Comparison of ENCODE assay signal across 12 cellular contexts in the genomic region with DNA sequence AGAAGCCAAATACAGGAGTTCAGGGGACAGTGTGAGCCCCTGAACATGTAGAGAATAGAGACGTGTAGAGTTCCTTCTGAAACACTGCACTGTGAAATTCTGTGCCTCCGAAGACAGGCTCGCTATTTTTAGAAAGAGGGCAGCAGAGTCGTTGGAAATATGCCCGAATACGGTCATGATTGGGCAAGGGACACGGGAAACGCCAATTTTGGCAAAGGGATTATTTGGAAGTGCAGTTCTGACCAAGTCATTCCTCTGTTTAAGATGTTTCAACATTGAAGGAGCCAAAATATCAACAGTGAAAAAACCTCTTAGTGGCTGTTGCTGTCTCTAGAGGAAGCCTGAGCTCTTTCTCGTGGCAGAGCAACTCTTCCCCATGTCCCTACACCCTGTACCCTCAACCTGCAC. TPM values are rescaled to one million over a fixed set of nuclear protein-coding genes. Genes with fewer than 3 reads are reported as not detected.
DNase-seq lines count a peak whose midpoint lies in the region; ATAC-seq and TF ChIP-seq lines count a peak whose summit lies in the region.
"Had no signal": no experiment of that assay in that cellular context is flagged by ENCODE, and none has a peak within 500 bp of the region (broad histone marks: within the 10 kb centered on the region; RNA-seq: fewer than 3 reads in every experiment).

No MANE protein-coding gene starts in this region.

- CTCF ChIA-PET in T-cell (lab: Charles Lee), result interaction anchor here in 1 of 2 donors (0.8 kb wide), 1 partner anchor 11 kb away, joined by 3 read pairs; no protein-coding TSS in a partner anchor

- H3K9me3 ChIP-seq in cardiac muscle cell (ENCODE audit: low read depth), result no peaks in the 10 kb centered on the region

- peaks cover 0 to 10% of the 10 kb centered on the region in 2 donors for H3K27me3 Mint-ChIP-seq in T-cell

- peaks cover 25 to 29% (median 27%) of the 10 kb centered on the region in 3 donors for H3K4me1 Mint-ChIP-seq in T-cell

- H3K36me3 Mint-ChIP-seq in T-cell, result no peaks in the 10 kb centered on the region

- H3K4me3 Mint-ChIP-seq in T-cell, result no peak overlapping the region

- H3K27me3 ChIP-seq in cardiac muscle cell (no peaks in the 10 kb centered on the region), rectal smooth muscle tissue (ENCODE audit: control insufficient read depth, insufficient read depth, low read length) (peaks cover 3% of the 10 kb centered on the region)

- TF ChIP-seq CTCF in cardiac muscle cell (IDR thresholded peaks at IDR 0.05; ENCODE audit: low read depth, low read length), result peak; percentile 18

- peak overlapping the region; percentile 78 to 97 for H3K27ac Mint-ChIP-seq in T-cell
- H3K27ac Mint-ChIP-seq: activated T-cell treated with anti-CD3 and anti-CD28 coated beads, Interleukin-2, amount 50 U/mL, for 72 hours had no signal

- POLR2A ChIA-PET in T-cell (lab: Charles Lee), result no interaction called here

- H3K36me3 ChIP-seq in cardiac muscle cell (no peaks in the 10 kb centered on the region), rectal smooth muscle tissue (ENCODE audit: control insufficient read depth, insufficient read depth, low read length) (no peaks in the 10 kb centered on the region)

- H3K9me3 Mint-ChIP-seq in T-cell, result peaks cover 0 to 2% (median 0%) of the 10 kb centered on the region in 3 donors
- H3K9me3 Mint-ChIP-seq: activated T-cell treated with anti-CD3 and anti-CD28 coated beads, Interleukin-2, amount 50 U/mL, for 72 hours had no signal

- H3K4me1 ChIP-seq in cardiac muscle cell (ENCODE audit: low read depth) (peaks cover 26% of the 10 kb centered on the region), rectal smooth muscle tissue (ENCODE audit: control insufficient read depth, insufficient read depth, low read length) (peaks cover 18% of the 10 kb centered on the region)

- peak; percentile 56 for DNase-seq in Ammon's horn (ENCODE audit: low spot score)
- no peak for DNase-seq in T-cell
- peak; percentile 67 to 93 for DNase-seq in cardiac muscle cell (ENCODE audit: low read depth in 1 of 2, low spot score in 1 of 2)
- no peak for DNase-seq in DMS53 treated with DMSO at 0.1 percent for 48 hours (lab: John Stamatoyannopoulos, UW; ENCODE audit: unreplicated experiment)
- DNase-seq: activated T-cell treated with anti-CD3 and anti-CD28 coated beads, Interleukin-2, amount 50 U/mL, for 72 hours; foreskin melanocyte; NCI-H2107 had no signal

- peak overlapping the region; percentile 98 for H3K27ac ChIP-seq in cardiac muscle cell
- H3K27ac ChIP-seq in rectal smooth muscle tissue (ENCODE audit: low read depth, low read length), result peak overlapping the region; percentile 96
- H3K27ac ChIP-seq: SK-N-MC had no signal

- H3K4me3 ChIP-seq in cardiac muscle cell (no peak overlapping the region), rectal smooth muscle tissue (ENCODE audit: low read length) (peak overlapping the region; percentile 19)
- H3K4me3 ChIP-seq: SK-N-MC had no signal

- H3K9ac ChIP-seq in rectal smooth muscle tissue (ENCODE audit: low read length), result no peak overlapping the region

- no peak for ATAC-seq in T-cell (replicated peaks in 1 of 4)
- no peak for ATAC-seq in GM19395 (IDR thresholded peaks at IDR 0.05; ENCODE audit: unreplicated experiment)
- ATAC-seq in HG03108 (IDR thresholded peaks at IDR 0.05; ENCODE audit: unreplicated experiment), result no peak
- ATAC-seq in HG03565 (IDR thresholded peaks at IDR 0.05; ENCODE audit: unreplicated experiment), result no peak
- ATAC-seq: activated T-cell treated with anti-CD3 and anti-CD28 coated beads, Interleukin-2, amount 50 U/mL, for 72 hours had no signal

RNA-seq across cellular contexts. Expression of a gene that starts 9.5 kb away (rescaled TPM):
- total RNA-seq in T-cell, result 10 to 100 TPM; 41.2 to 92.0 (median 87.1) TPM
- 62.5 and 89.9 TPM in 2 replicates for total RNA-seq in cardiac muscle cell
- 40.9 and 46.8 TPM in 2 replicates for polyA plus RNA-seq in cardiac muscle cell

RNA-seq across cellular contexts. Expression of a gene that starts 37.6 kb away (rescaled TPM):
- total RNA-seq in T-cell (10 to 100 TPM in 2 of 5 donors, 1 to 10 TPM in 3; 4.9 to 13.2 (median 9.1) TPM), cardiac muscle cell (15.1 and 16.7 TPM in 2 replicates)
- polyA plus RNA-seq in cardiac muscle cell, result 4.0 and 4.2 TPM in 2 replicates

Comparison
In these comparisons a context has a peak if more than half of its experiments do, and no peak if none do; other contexts are left out.
1. DNase-seq: peak in Ammon's horn (single experiment) and cardiac muscle cell (2 of 2); none in T-cell (0 of 34) and DMS53 treated with DMSO at 0.1 percent for 48 hours (single experiment).